Comparison of ENCODE assay signal across 7 cellular contexts in genomic region chr9:88990721-88991065, GRCh38. TPM values are rescaled to one million over a fixed set of nuclear protein-coding genes. Genes with fewer than 3 reads are reported as not detected.
A peak's percentile ranks its signal among the peaks of the same experiment; 100 is the strongest.
DNase-seq lines count a peak whose midpoint lies in the region; ATAC-seq and TF ChIP-seq lines count a peak whose summit lies in the region.

No MANE protein-coding gene starts in this region.

- DNase-seq in MG63 (no peak), cardiac fibroblast (ENCODE audit: low read depth in 2 of 2) (no peak), left lung (no peak)
- DNase-seq in effector CD4-positive, alpha-beta T cell, result no peak

- no peaks in the 10 kb centered on the region for H3K27me3 ChIP-seq in MG63
- peaks cover 0 to 39% of the 10 kb centered on the region in 2 donors for H3K27me3 ChIP-seq in left lung
- peaks cover 18 to 45% (median 26%) of the 10 kb centered on the region in 5 donors for H3K27me3 ChIP-seq in subcutaneous abdominal adipose tissue (ENCODE audit: control insufficient read depth in 5 of 5, insufficient read depth in 4 of 5, low read length in 5 of 5)

- no peak overlapping the region for H3K27ac ChIP-seq in left lung
- no peak overlapping the region for H3K27ac ChIP-seq in subcutaneous abdominal adipose tissue (ENCODE audit: low read depth, low read length)

- H3K4me3 ChIP-seq in MG63, result peak overlapping the region; percentile 67
- H3K4me3 ChIP-seq in cardiac fibroblast (replicated peaks in 1 of 2; ENCODE audit: low read depth in 2 of 2, low read length in 2 of 2), result peak overlapping the region; percentile 86 to 89
- H3K4me3 ChIP-seq in left lung, result peak overlapping the region; percentile 48 to 64
- H3K4me3 ChIP-seq in subcutaneous abdominal adipose tissue (ENCODE audit: low read depth in 1 of 5, low read length in 5 of 5), result peak overlapping the region in 3 of 5 donors; percentile 27 to 40 (median 32)

- intact Hi-C loops in left lung (cut with DNase I), result no loop called here

- peak overlapping the region in 1 of 5 donors; percentile 10 for H3K9ac ChIP-seq in subcutaneous abdominal adipose tissue (ENCODE audit: low read length in 5 of 5)

- ATAC-seq in left lung, result no peak
- no peak for ATAC-seq in HG03108 (IDR thresholded peaks at IDR 0.05; ENCODE audit: unreplicated experiment)
- no peak for ATAC-seq in GM21447 (IDR thresholded peaks at IDR 0.05; ENCODE audit: unreplicated experiment)

- no peak for TF ChIP-seq CTCF in cardiac fibroblast (IDR thresholded peaks at IDR 0.05; ENCODE audit: low read depth, low read length)
- TF ChIP-seq CTCF in left lung (IDR thresholded peaks at IDR 0.05), result no peak

- H3K4me1 ChIP-seq in left lung (peaks cover 10 to 47% of the 10 kb centered on the region in 2 donors), subcutaneous abdominal adipose tissue (ENCODE audit: control insufficient read depth in 5 of 5, insufficient read depth in 5 of 5, low read length in 5 of 5) (peaks cover 2 to 28% (median 22%) of the 10 kb centered on the region in 5 donors)

- H3K9me3 ChIP-seq in MG63 (no peaks in the 10 kb centered on the region), left lung (no peaks in the 10 kb centered on the region), subcutaneous abdominal adipose tissue (ENCODE audit: control insufficient read depth in 5 of 5, low read length in 5 of 5) (no peaks in the 10 kb centered on the region)

- peaks cover 19% of the 10 kb centered on the region for H3K36me3 ChIP-seq in MG63
- H3K36me3 ChIP-seq in left lung, result no peaks in the 10 kb centered on the region
- no peaks in the 10 kb centered on the region for H3K36me3 ChIP-seq in subcutaneous abdominal adipose tissue (ENCODE audit: control insufficient read depth in 5 of 5, insufficient read depth in 5 of 5, low read length in 5 of 5)

RNA-seq across cellular contexts. Expression of gene S1PR3, which starts 0.6 kb away (rescaled TPM):
- total RNA-seq in MG63 (2014; rRNA removed; shearing (Covaris generic); ENCODE audit: low replicate concordance), result 38.7 and 45.1 TPM in 2 replicates
- total RNA-seq in left lung, result 10 to 100 TPM in 1 of 2 donors, 1 to 10 TPM in 1; 6.9 to 15.8 TPM

Comparison
In these comparisons a context has a peak if more than half of its experiments do, and no peak if none do; other contexts are left out.
1. H3K4me3 ChIP-seq: peak in every context shown above with its lines; median percentile 88 in cardiac fibroblast; 67 in MG63; 56 in left lung; 32 in subcutaneous abdominal adipose tissue.